ENCODE assay signal across 27 cellular contexts in the genomic region with DNA sequence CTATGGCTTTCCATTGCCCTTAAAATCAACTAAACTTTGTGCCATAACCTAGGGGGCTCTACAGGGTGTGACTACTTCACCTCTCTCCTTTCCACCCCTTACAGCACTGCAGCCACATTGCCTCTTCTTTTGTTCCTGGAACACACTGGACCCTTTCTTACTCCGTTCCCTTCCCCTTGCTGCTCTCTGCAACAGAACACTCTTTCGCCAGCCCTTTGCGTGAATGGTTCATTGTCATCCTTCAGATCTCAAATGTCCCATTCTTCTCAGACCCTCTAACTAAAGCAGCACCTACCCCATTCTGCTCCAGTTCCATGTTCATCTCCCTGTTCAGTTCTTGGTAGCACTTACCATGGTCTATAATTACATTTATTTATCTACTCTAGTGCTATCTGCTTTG.
"Had no signal": no experiment of that assay in that cellular context is flagged by ENCODE, and none has a peak within 500 bp of the region (broad histone marks: within the 10 kb centered on the region; RNA-seq: fewer than 3 reads in every experiment).

No MANE protein-coding gene starts in this region.

- H3K4me3 Mint-ChIP-seq: activated CD4-positive, alpha-beta memory T cell treated with anti-CD3 and anti-CD28 coated beads for 36 hours; activated CD4-positive, alpha-beta T cell treated with anti-CD3 and anti-CD28 coated beads for 36 hours; activated CD4-positive, alpha-beta T cell treated with anti-CD3 and anti-CD28 coated beads, Interleukin-2, amount 10 ng/mL, durations not matched to agents 24 days and 14 days; activated naive CD4-positive, alpha-beta T cell treated with anti-CD3 and anti-CD28 coated beads, Interleukin-2, amount 10 ng/mL, durations not matched to agents 7 days and 5 days; activated naive CD8-positive, alpha-beta T cell treated with anti-CD3 and anti-CD28 coated beads, Interleukin-2, amount 10 ng/mL, durations not matched to agents 7 days and 5 days; activated T-cell treated with anti-CD3 and anti-CD28 coated beads, Interleukin-2, amount 50 U/mL, for 24 hours; activated T-cell treated with anti-CD3 and anti-CD28 coated beads, Interleukin-2, amount 50 U/mL, for 72 hours; brain; dendritic cell treated with granulocyte-macrophage colony-stimulating factor and Interleukin-4, amounts not matched to agents 40 ng/mL and 50 ng/mL, for 4 days; endodermal cell; T-cell; T-helper 1 cell treated with Interleukin-12 subunit alpha and Interleukin-12 subunit beta and Interleukin-4 antibody, amounts not matched to agents 30 μg/mL and 1 μg/mL, for 36 hours had no signal

- H3K4me1 Mint-ChIP-seq: activated CD4-positive, alpha-beta T cell treated with anti-CD3 and anti-CD28 coated beads for 36 hours; activated CD4-positive, alpha-beta T cell treated with anti-CD3 and anti-CD28 coated beads, Interleukin-2, amount 10 ng/mL, durations not matched to agents 24 days and 14 days; activated naive CD4-positive, alpha-beta T cell treated with anti-CD3 and anti-CD28 coated beads, Interleukin-2, amount 10 ng/mL, durations not matched to agents 7 days and 5 days; activated naive CD8-positive, alpha-beta T cell treated with anti-CD3 and anti-CD28 coated beads, Interleukin-2, amount 10 ng/mL, durations not matched to agents 7 days and 5 days; brain; endodermal cell; T-cell had no signal

- H3K36me3 Mint-ChIP-seq: activated CD4-positive, alpha-beta memory T cell treated with anti-CD3 and anti-CD28 coated beads for 36 hours; activated naive CD4-positive, alpha-beta T cell treated with anti-CD3 and anti-CD28 coated beads, Interleukin-2, amount 10 ng/mL, durations not matched to agents 7 days and 5 days; activated naive CD4-positive, alpha-beta T cell treated with anti-CD3 and anti-CD28 coated beads, Interleukin-2, amount 50 U/mL, for 72 hours; activated naive CD8-positive, alpha-beta T cell treated with anti-CD3 and anti-CD28 coated beads, Interleukin-2, amount 10 ng/mL, durations not matched to agents 7 days and 5 days; brain; T-cell had no signal

- H3K27ac Mint-ChIP-seq: activated CD4-positive, alpha-beta memory T cell treated with anti-CD3 and anti-CD28 coated beads for 36 hours; activated CD4-positive, alpha-beta T cell treated with anti-CD3 and anti-CD28 coated beads for 36 hours; activated CD4-positive, alpha-beta T cell treated with anti-CD3 and anti-CD28 coated beads, Interleukin-2, amount 10 ng/mL, durations not matched to agents 24 days and 14 days; activated naive CD4-positive, alpha-beta T cell treated with anti-CD3 and anti-CD28 coated beads, Interleukin-2, amount 10 ng/mL, durations not matched to agents 7 days and 5 days; activated naive CD4-positive, alpha-beta T cell treated with anti-CD3 and anti-CD28 coated beads, Interleukin-2, amount 50 U/mL, for 72 hours; activated naive CD8-positive, alpha-beta T cell treated with anti-CD3 and anti-CD28 coated beads, Interleukin-2, amount 10 ng/mL, durations not matched to agents 7 days and 5 days; activated T-cell treated with anti-CD3 and anti-CD28 coated beads, Interleukin-2, amount 50 U/mL, for 24 hours; activated T-cell treated with anti-CD3 and anti-CD28 coated beads, Interleukin-2, amount 50 U/mL, for 72 hours; brain; dendritic cell treated with granulocyte-macrophage colony-stimulating factor and Interleukin-4, amounts not matched to agents 40 ng/mL and 50 ng/mL, for 4 days; endodermal cell; T-cell; T-helper 1 cell treated with Interleukin-12 subunit alpha and Interleukin-12 subunit beta and Interleukin-4 antibody, amounts not matched to agents 30 μg/mL and 1 μg/mL, for 36 hours had no signal

- H3K9me3 Mint-ChIP-seq: activated CD4-positive, alpha-beta T cell treated with anti-CD3 and anti-CD28 coated beads, Interleukin-2, amount 10 ng/mL, durations not matched to agents 24 days and 14 days; dendritic cell treated with granulocyte-macrophage colony-stimulating factor and Interleukin-4, amounts not matched to agents 40 ng/mL and 50 ng/mL, for 4 days; endodermal cell had no signal

- ATAC-seq: activated CD4-positive, alpha-beta T cell treated with anti-CD3 and anti-CD28 coated beads for 36 hours; activated naive CD4-positive, alpha-beta T cell treated with anti-CD3 and anti-CD28 coated beads, Interleukin-2, amount 50 U/mL, for 72 hours; activated T-cell treated with anti-CD3 and anti-CD28 coated beads, Interleukin-2, amount 50 U/mL, for 72 hours; esophagus mucosa; heart right ventricle; T-cell had no signal

- DNase-seq: activated CD4-positive, alpha-beta memory T cell treated with anti-CD3 and anti-CD28 coated beads for 36 hours; activated CD4-positive, alpha-beta T cell treated with anti-CD3 and anti-CD28 coated beads for 36 hours; activated CD4-positive, alpha-beta T cell treated with anti-CD3 and anti-CD28 coated beads, Interleukin-2, amount 10 ng/mL, durations not matched to agents 24 days and 14 days; activated CD4-positive, CD25-positive, alpha-beta regulatory T cell; activated CD4-positive, CD25-positive, alpha-beta regulatory T cell treated with anti-CD3 and anti-CD28 coated beads, Interleukin-2, amount 50 U/mL, for 72 hours; activated CD8-positive, alpha-beta memory T cell treated with anti-CD3 and anti-CD28 coated beads, Interleukin-2, amount 50 U/mL, for 48 hours; activated gamma-delta T cell; activated naive CD4-positive, alpha-beta T cell; activated naive CD4-positive, alpha-beta T cell treated with anti-CD3 and anti-CD28 coated beads, Interleukin-2, amount 10 ng/mL, durations not matched to agents 7 days and 5 days; activated naive CD8-positive, alpha-beta T cell treated with anti-CD3 and anti-CD28 coated beads, Interleukin-2, amount 10 ng/mL, durations not matched to agents 7 days and 5 days; activated T-cell treated with anti-CD3 and anti-CD28 coated beads for 4 hours; activated T-cell treated with anti-CD3 and anti-CD28 coated beads, Interleukin-2, amount 50 U/mL, for 24 hours; activated T-cell treated with anti-CD3 and anti-CD28 coated beads, Interleukin-2, amount 50 U/mL, for 72 hours; central memory CD4-positive, alpha-beta T cell; cerebellar nuclear complex; dorsolateral prefrontal cortex; effector memory CD4-positive, alpha-beta T cell; endodermal cell; foreskin fibroblast; heart right ventricle; T-cell; T1000 had no signal

- H3K27me3 Mint-ChIP-seq: activated CD4-positive, alpha-beta memory T cell treated with anti-CD3 and anti-CD28 coated beads for 36 hours; activated CD4-positive, alpha-beta T cell treated with anti-CD3 and anti-CD28 coated beads for 36 hours; activated CD4-positive, alpha-beta T cell treated with anti-CD3 and anti-CD28 coated beads, Interleukin-2, amount 10 ng/mL, durations not matched to agents 24 days and 14 days; activated naive CD4-positive, alpha-beta T cell treated with anti-CD3 and anti-CD28 coated beads, Interleukin-2, amount 10 ng/mL, durations not matched to agents 7 days and 5 days; activated naive CD8-positive, alpha-beta T cell treated with anti-CD3 and anti-CD28 coated beads, Interleukin-2, amount 10 ng/mL, durations not matched to agents 7 days and 5 days; activated T-cell treated with anti-CD3 and anti-CD28 coated beads, Interleukin-2, amount 50 U/mL, for 24 hours; brain; dendritic cell treated with granulocyte-macrophage colony-stimulating factor and Interleukin-4, amounts not matched to agents 40 ng/mL and 50 ng/mL, for 4 days; T-cell had no signal
